In the genomic region with DNA sequence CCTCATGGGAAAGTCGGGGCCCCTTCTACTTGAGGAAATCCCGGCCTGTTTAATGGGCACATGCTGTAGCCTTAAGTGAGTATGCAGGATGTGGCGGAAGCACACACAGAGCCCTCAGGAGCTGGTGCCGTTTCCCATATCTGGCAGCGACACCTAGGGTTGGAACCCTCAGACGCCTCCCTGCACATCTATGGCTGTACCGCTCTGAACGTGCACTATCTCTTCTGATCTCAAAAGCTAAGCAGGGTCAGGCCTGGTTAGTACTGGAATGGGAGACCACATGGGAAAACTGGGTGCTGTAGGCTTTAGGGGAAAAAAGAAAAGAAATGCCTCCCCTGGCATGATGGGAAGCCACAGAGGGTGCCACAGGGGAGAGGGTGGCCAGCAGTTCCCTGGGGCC, we compare ENCODE assay signal across 1 cellular context.
TF ChIP-seq lines count a peak whose summit lies in the region.

No MANE protein-coding gene starts in this region.

TF ChIP-seq in HepG2, 621 proteins besides CTCF, POLR2A, EP300 and RAD21 (continued from another document):
- TF ChIP-seq ZNF687 (CRISPR knock-in tag; IDR thresholded peaks at IDR 0.05) = no peak
